Comparison of ENCODE assay signal across 20 cellular contexts in genomic region chr5:110477923-110478322, GRCh38.
A peak's percentile ranks its signal among the peaks of the same experiment; 100 is the strongest.
DNase-seq lines count a peak whose midpoint lies in the region; ATAC-seq and TF ChIP-seq lines count a peak whose summit lies in the region.
"Had no signal": no experiment of that assay in that cellular context is flagged by ENCODE, and none has a peak within 500 bp of the region (broad histone marks: within the 10 kb centered on the region; RNA-seq: fewer than 3 reads in every experiment).

No MANE protein-coding gene starts in this region.

- CTCF ChIA-PET in AG04449 (lab: Yijun Ruan, JAX) = no interaction called here

- H3K36me3 ChIP-seq in MG63 = no peaks in the 10 kb centered on the region
- H3K36me3 ChIP-seq: right atrium auricular region, transverse colon had no signal

- POLR2A ChIA-PET in AG04449 (lab: Yijun Ruan, JAX) = no interaction called here

- peak; percentile 65 for DNase-seq in AG04449 (ENCODE audit: low read depth, low spot score)
- DNase-seq in MG63 = peak; percentile 42
- DNase-seq in astrocyte of the hippocampus (ENCODE audit: low read depth, low spot score) = peak; percentile 58
- peak; percentile 60 for DNase-seq in glomerular visceral epithelial cell (ENCODE audit: extremely low spot score)
- no peak for DNase-seq in activated CD4-positive, alpha-beta T cell treated with anti-CD3 and anti-CD28 coated beads, Interleukin-2, amount 50 U/mL, for 48 hours
- no peak for DNase-seq in inferior parietal cortex (ENCODE audit: extremely low spot score)
- DNase-seq: activated naive CD8-positive, alpha-beta T cell treated with anti-CD3 and anti-CD28 coated beads for 36 hours; CD4-positive, CD25-positive, alpha-beta regulatory T cell; effector memory CD8-positive, alpha-beta T cell; left colon; NCI-H2029 treated with DMSO at 0.1 percent for 48 hours; NCI-H524 treated with DMSO at 0.1 percent for 48 hours; SIG-M5; stimulated activated naive CD8-positive, alpha-beta T cell treated with anti-CD3 and anti-CD28 coated beads, Interleukin-15, Interleukin-2, amounts not matched to agents 100 U/mL and 50 U/mL, for 24 hours; T-helper 9 cell; transverse colon had no signal

- H3K4me3 ChIP-seq in AG04449 (ENCODE audit: low read depth, low read length) = no peak overlapping the region
- no peak overlapping the region for H3K4me3 ChIP-seq in MG63
- H3K4me3 ChIP-seq: A549, right atrium auricular region, transverse colon had no signal

- no peak for TF ChIP-seq CTCF in AG04449 (IDR thresholded peaks at IDR 0.05; ENCODE audit: insufficient read depth, low read length, missing control alignments)

- no peaks in the 10 kb centered on the region for H3K27me3 ChIP-seq in MG63
- H3K27me3 ChIP-seq: right atrium auricular region, transverse colon had no signal

- no peak for ATAC-seq in GM18511 (IDR thresholded peaks at IDR 0.05; ENCODE audit: unreplicated experiment)
- ATAC-seq in HG02852 (IDR thresholded peaks at IDR 0.05; ENCODE audit: unreplicated experiment) = no peak
- ATAC-seq: A549; effector memory CD8-positive, alpha-beta T cell; left colon; stimulated activated naive CD8-positive, alpha-beta T cell treated with anti-CD3 and anti-CD28 coated beads, Interleukin-15, Interleukin-2, amounts not matched to agents 100 U/mL and 50 U/mL, for 24 hours had no signal

- H3K9me3 ChIP-seq in MG63 = no peaks in the 10 kb centered on the region; the same call in 1 of the 2 replicates
- H3K9me3 ChIP-seq: A549, transverse colon had no signal

Comparison
In these comparisons a context has a peak if more than half of its experiments do, and no peak if none do; other contexts are left out.
1. DNase-seq: peak in AG04449 (single experiment), MG63 (single experiment), astrocyte of the hippocampus (single experiment) and glomerular visceral epithelial cell (single experiment); none in activated CD4-positive, alpha-beta T cell treated with anti-CD3 and anti-CD28 coated beads, Interleukin-2, amount 50 U/mL, for 48 hours (0 of 2) and inferior parietal cortex (single experiment).